In the genomic region with DNA sequence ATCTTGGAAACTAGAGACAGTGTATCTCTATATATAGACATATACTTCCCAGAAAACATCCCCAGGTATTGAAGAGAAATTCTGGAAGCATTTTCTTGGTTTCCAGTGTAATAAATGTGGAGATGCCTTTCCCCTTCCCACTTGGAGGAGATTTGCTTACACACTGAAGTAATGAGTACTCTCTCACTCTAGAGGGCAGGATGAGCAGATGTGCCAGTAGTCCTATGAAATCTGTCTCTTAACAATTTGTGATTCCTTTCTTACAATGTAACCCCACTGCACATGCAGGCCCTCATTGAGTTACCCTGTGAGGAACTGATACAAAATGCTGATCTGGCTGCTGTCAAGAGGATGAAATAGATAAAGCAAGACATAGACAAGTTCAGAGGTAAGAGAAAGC, we compare ENCODE assay signal across 15 cellular contexts.
DNase-seq lines count a peak whose midpoint lies in the region; ATAC-seq and TF ChIP-seq lines count a peak whose summit lies in the region.
"Had no signal": no experiment of that assay in that cellular context is flagged by ENCODE, and none has a peak within 500 bp of the region (broad histone marks: within the 10 kb centered on the region; RNA-seq: fewer than 3 reads in every experiment).

No MANE protein-coding gene starts in this region.

- no peak overlapping the region for H3K4me3 Mint-ChIP-seq in stimulated activated naive CD8-positive, alpha-beta T cell treated with anti-CD3 and anti-CD28 coated beads, Interleukin-15, amount 100 ng/mL, for 72 hours
- H3K4me3 Mint-ChIP-seq: activated B cell treated with CpG ODN at 0.5 μM for 24 hours; activated T-cell treated with anti-CD3 and anti-CD28 coated beads, Interleukin-2, amount 50 U/mL, for 72 hours; IgD-negative memory B cell had no signal

- H3K4ac ChIP-seq in mesenchymal stem cell (ENCODE audit: low read depth in 1 of 2, low read length in 2 of 2), result no peak overlapping the region

- H3K4me1 ChIP-seq in RWPE2 (ENCODE audit: insufficient read depth, poor library complexity, severe bottlenecking), result no peaks in the 10 kb centered on the region
- no peaks in the 10 kb centered on the region for H3K4me1 ChIP-seq in mesenchymal stem cell (ENCODE audit: control insufficient read depth, insufficient read depth, low read depth, low read length)
- H3K4me1 ChIP-seq in psoas muscle, result no peaks in the 10 kb centered on the region
- H3K4me1 ChIP-seq: left lung had no signal

- no peak overlapping the region for H4K8ac ChIP-seq in mesenchymal stem cell (ENCODE audit: low read length)

- H3K27me3 ChIP-seq in RWPE2 (ENCODE audit: insufficient read depth, poor library complexity, severe bottlenecking) (no peaks in the 10 kb centered on the region), mesenchymal stem cell (ENCODE audit: control insufficient read depth in 1 of 2, insufficient read depth in 1 of 2, low read length in 2 of 2) (no peaks in the 10 kb centered on the region), psoas muscle (ENCODE audit: insufficient read depth in 3 of 3, low read length in 2 of 3) (no peaks in the 10 kb centered on the region)
- H3K27me3 ChIP-seq: brain microvascular endothelial cell, left lung had no signal

- H3K27ac ChIP-seq in RWPE2 (ENCODE audit: poor library complexity, severe bottlenecking), result no peak overlapping the region
- H3K27ac ChIP-seq in mesenchymal stem cell (ENCODE audit: low read length, poor library complexity, severe bottlenecking), result no peak overlapping the region
- no peak overlapping the region for H3K27ac ChIP-seq in psoas muscle
- H3K27ac ChIP-seq: brain microvascular endothelial cell, left lung had no signal

- no peak overlapping the region for H2BK15ac ChIP-seq in mesenchymal stem cell (ENCODE audit: low read depth, poor library complexity, severe bottlenecking)

- no peaks in the 10 kb centered on the region for H3K79me1 ChIP-seq in mesenchymal stem cell (replicated peaks; ENCODE audit: low read length, poor library complexity, severe bottlenecking)

- peaks cover 0 to 5% of the 10 kb centered on the region in 2 donors for H3K9me3 Mint-ChIP-seq in stimulated activated naive CD8-positive, alpha-beta T cell treated with anti-CD3 and anti-CD28 coated beads, Interleukin-15, amount 100 ng/mL, for 72 hours
- H3K9me3 Mint-ChIP-seq: activated B cell treated with CpG ODN at 0.5 μM for 24 hours, IgD-negative memory B cell had no signal

- H2AFZ ChIP-seq in mesenchymal stem cell (ENCODE audit: low read depth, low read length), result no peak overlapping the region

- no peak overlapping the region for H2BK120ac ChIP-seq in mesenchymal stem cell (ENCODE audit: low read depth, low read length)

- no peaks in the 10 kb centered on the region for H3K9me3 ChIP-seq in RWPE2 (ENCODE audit: severe bottlenecking)
- H3K9me3 ChIP-seq in mesenchymal stem cell (ENCODE audit: control insufficient read depth, low read length), result no peaks in the 10 kb centered on the region
- no peaks in the 10 kb centered on the region for H3K9me3 ChIP-seq in psoas muscle
- H3K9me3 ChIP-seq: left lung had no signal

- H3K4me3 ChIP-seq in RWPE2 (ENCODE audit: severe bottlenecking), result no peak overlapping the region
- no peak overlapping the region for H3K4me3 ChIP-seq in mesenchymal stem cell (ENCODE audit: insufficient read depth in 1 of 2, low read depth in 1 of 2, low read length in 2 of 2)
- no peak overlapping the region for H3K4me3 ChIP-seq in psoas muscle
- H3K4me3 ChIP-seq: left lung had no signal

- no peak overlapping the region for H2BK5ac ChIP-seq in mesenchymal stem cell (ENCODE audit: low read depth, low read length, poor library complexity, severe bottlenecking)

- no peak overlapping the region for H3K27ac Mint-ChIP-seq in stimulated activated naive CD8-positive, alpha-beta T cell treated with anti-CD3 and anti-CD28 coated beads, Interleukin-15, amount 100 ng/mL, for 72 hours
- H3K27ac Mint-ChIP-seq: activated B cell treated with CpG ODN at 0.5 μM for 24 hours; activated T-cell treated with anti-CD3 and anti-CD28 coated beads, Interleukin-2, amount 50 U/mL, for 72 hours; IgD-negative memory B cell had no signal

- H2AK5ac ChIP-seq in mesenchymal stem cell (ENCODE audit: low read length, severe bottlenecking), result no peak overlapping the region

- intact Hi-C loops in psoas muscle (cut with DNase I), result no loop called here

- H3K36me3 ChIP-seq in RWPE2 (ENCODE audit: low read depth), result no peaks in the 10 kb centered on the region
- no peaks in the 10 kb centered on the region for H3K36me3 ChIP-seq in mesenchymal stem cell (ENCODE audit: control insufficient read depth in 1 of 2, insufficient read depth in 2 of 2, low read depth in 1 of 2, low read length in 2 of 2)
- H3K36me3 ChIP-seq in psoas muscle (ENCODE audit: insufficient read depth in 1 of 2, low read depth in 1 of 2), result no peaks in the 10 kb centered on the region
- H3K36me3 ChIP-seq: brain microvascular endothelial cell, left lung had no signal

- H3K27me3 Mint-ChIP-seq in stimulated activated naive CD8-positive, alpha-beta T cell treated with anti-CD3 and anti-CD28 coated beads, Interleukin-15, amount 100 ng/mL, for 72 hours, result no peaks in the 10 kb centered on the region
- H3K27me3 Mint-ChIP-seq: activated B cell treated with CpG ODN at 0.5 μM for 24 hours, IgD-negative memory B cell had no signal

- H3K14ac ChIP-seq in mesenchymal stem cell (ENCODE audit: low read length in 2 of 2), result no peak overlapping the region

- DNase-seq in NCI-H1092 treated with DMSO at 0.1 percent for 48 hours (lab: John Stamatoyannopoulos, UW) (peak; percentile 19), NCI-H1092 (lab: John Stamatoyannopoulos, UW) (no peak), RWPE2 (ENCODE audit: low spot score) (no peak), mesenchymal stem cell (peak; percentile 3), psoas muscle (no peak)
- DNase-seq in stimulated activated naive CD8-positive, alpha-beta T cell treated with anti-CD3 and anti-CD28 coated beads, Interleukin-15, amount 100 ng/mL, for 72 hours, result no peak
- no peak for DNase-seq in stimulated activated CD4-positive, alpha-beta T cell treated with anti-CD3 and anti-CD28 coated beads, Interleukin-2, amount 100 ng/mL, for 48 hours
- DNase-seq: activated B cell treated with CpG ODN at 0.5 μM for 24 hours; activated T-cell treated with anti-CD3 and anti-CD28 coated beads, Interleukin-2, amount 50 U/mL, for 72 hours; brain microvascular endothelial cell; left lung; stimulated activated CD4-positive, alpha-beta T cell treated with anti-CD3 and anti-CD28 coated beads, Interleukin-4, amount 100 ng/mL, for 1 hour; substantia nigra had no signal

- no peak overlapping the region for H3K9ac ChIP-seq in mesenchymal stem cell (ENCODE audit: low read length)

- no peaks in the 10 kb centered on the region for H3K4me1 Mint-ChIP-seq in stimulated activated naive CD8-positive, alpha-beta T cell treated with anti-CD3 and anti-CD28 coated beads, Interleukin-15, amount 100 ng/mL, for 72 hours
- H3K4me1 Mint-ChIP-seq: activated B cell treated with CpG ODN at 0.5 μM for 24 hours, IgD-negative memory B cell had no signal

- H3K23ac ChIP-seq in mesenchymal stem cell (ENCODE audit: low read length in 2 of 2), result no peak overlapping the region

- no peak overlapping the region for H2BK12ac ChIP-seq in mesenchymal stem cell (ENCODE audit: low read length in 2 of 2)

- ATAC-seq in HG02973 (IDR thresholded peaks at IDR 0.05; ENCODE audit: unreplicated experiment) (peak; percentile 51), RWPE2 (ENCODE audit: low read depth) (peak; percentile 45; the same call in 1 of the 3 replicates), psoas muscle (no peak)
- no peak for ATAC-seq in stimulated activated naive CD8-positive, alpha-beta T cell treated with anti-CD3 and anti-CD28 coated beads, Interleukin-15, amount 100 ng/mL, for 72 hours
- ATAC-seq: activated T-cell treated with anti-CD3 and anti-CD28 coated beads, Interleukin-2, amount 50 U/mL, for 72 hours; left lung had no signal

- H3K4me2 ChIP-seq in mesenchymal stem cell (ENCODE audit: low read length, poor library complexity, severe bottlenecking), result no peak overlapping the region

- H3K18ac ChIP-seq in mesenchymal stem cell (ENCODE audit: low read depth in 1 of 2, low read length in 2 of 2), result no peak overlapping the region

- no peak overlapping the region for H4K91ac ChIP-seq in mesenchymal stem cell (ENCODE audit: low read length)

- TF ChIP-seq CTCF in RWPE2 (IDR thresholded peaks at IDR 0.05; ENCODE audit: poor library complexity, severe bottlenecking) (peak; percentile 36), psoas muscle (IDR thresholded peaks at IDR 0.05) (no peak)

Comparison
In these comparisons a context has a peak if more than half of its experiments do, and no peak if none do; other contexts are left out.
1. DNase-seq: peak in NCI-H1092 treated with DMSO at 0.1 percent for 48 hours (single experiment) and mesenchymal stem cell (single experiment); none in NCI-H1092 (single experiment), RWPE2 (single experiment), stimulated activated naive CD8-positive, alpha-beta T cell treated with anti-CD3 and anti-CD28 coated beads, Interleukin-15, amount 100 ng/mL, for 72 hours (0 of 2), stimulated activated CD4-positive, alpha-beta T cell treated with anti-CD3 and anti-CD28 coated beads, Interleukin-2, amount 100 ng/mL, for 48 hours (0 of 2) and psoas muscle (0 of 2).
2. ATAC-seq: peak in HG02973 (single experiment) and RWPE2 (single experiment); none in stimulated activated naive CD8-positive, alpha-beta T cell treated with anti-CD3 and anti-CD28 coated beads, Interleukin-15, amount 100 ng/mL, for 72 hours (single experiment) and psoas muscle (0 of 4).